ENCODE assay signal across 8 cellular contexts in genomic region chr4:3368841-3369760, GRCh38.
DNase-seq lines count a peak whose midpoint lies in the region; ATAC-seq and TF ChIP-seq lines count a peak whose summit lies in the region.

No MANE protein-coding gene starts in this region.

- TF ChIP-seq CTCF in AG10803 (conservative IDR thresholded peaks at IDR 0.05; ENCODE audit: low read length), result no peak; the same call in 1 of the 2 replicates

- CTCF ChIA-PET in HEK293T (lab: Yijun Ruan, JAX), result interaction anchor here (0.9 kb wide), 1 partner anchor 23 kb away, joined by 4 read pairs; no protein-coding TSS in a partner anchor

- no peaks in the 10 kb centered on the region for H3K27me3 ChIP-seq in muscle layer of colon (ENCODE audit: control insufficient read depth in 1 of 2, insufficient read depth in 2 of 2, low read length in 2 of 2)

- H3K9ac ChIP-seq in muscle layer of colon (ENCODE audit: low read length), result peak overlapping the region; percentile 0

- H3K4me3 ChIP-seq in AG10803 (ENCODE audit: low read length), result peak overlapping the region; percentile 38
- peak overlapping the region in 1 of 2 donors; percentile 45 for H3K4me3 ChIP-seq in muscle layer of colon (ENCODE audit: low read depth in 1 of 2, low read length in 2 of 2)

- POLR2A ChIA-PET in HEK293T (lab: Yijun Ruan, JAX), result interaction anchor here (1.1 kb wide), 2 partner anchors 19 to 25 kb away, joined by 3 read pairs; no protein-coding TSS in a partner anchor

- peak overlapping the region; percentile 71 for H3K27ac ChIP-seq in angular gyrus (ENCODE audit: low read depth, low read length)
- no peak overlapping the region for H3K27ac ChIP-seq in muscle layer of colon (ENCODE audit: low read depth, low read length)

- H3K36me3 ChIP-seq in muscle layer of colon (ENCODE audit: insufficient read depth, low read length), result no peaks in the 10 kb centered on the region

- no peaks in the 10 kb centered on the region for H3K9me3 ChIP-seq in muscle layer of colon (ENCODE audit: low read length)

- peaks cover 29% of the 10 kb centered on the region for H3K4me1 ChIP-seq in muscle layer of colon (ENCODE audit: insufficient read depth, low read length)

- ATAC-seq in HG02938 (IDR thresholded peaks at IDR 0.05; ENCODE audit: unreplicated experiment) (no peak), GM19452 (IDR thresholded peaks at IDR 0.05; ENCODE audit: unreplicated experiment) (no peak)

- no peak for DNase-seq in AG10803 (ENCODE audit: low read depth)
- peak; percentile 6 for DNase-seq in HEK293T (ENCODE audit: extremely low spot score)
- DNase-seq in RKO (ENCODE audit: low spot score), result no peak
- DNase-seq in mesenteric fat pad (ENCODE audit: low spot score), result no peak

TF ChIP-seq in HEK293T, 16 proteins besides CTCF, POLR2A, EP300 and RAD21:
- TF ChIP-seq ARNT (IDR thresholded peaks at IDR 0.05) (no peak), FOXM1 (IDR thresholded peaks at IDR 0.05; ENCODE audit: borderline replicate concordance) (no peak), L3MBTL2 (conservative IDR thresholded peaks at IDR 0.05) (no peak), CTBP1 (IDR thresholded peaks at IDR 0.05; ENCODE audit: borderline replicate concordance) (no peak), FOXA1 (IDR thresholded peaks at IDR 0.05) (no peak), HDGF (IDR thresholded peaks at IDR 0.05; ENCODE audit: borderline replicate concordance) (no peak), ELF4 (IDR thresholded peaks at IDR 0.05) (no peak), PKNOX1 (IDR thresholded peaks at IDR 0.05) (no peak), TARDBP (IDR thresholded peaks at IDR 0.05) (no peak)
